Comparison of ENCODE assay signal across 11 cellular contexts in genomic region chr3:189305412-189305811, GRCh38.
A peak's percentile ranks its signal among the peaks of the same experiment; 100 is the strongest.
DNase-seq lines count a peak whose midpoint lies in the region; ATAC-seq, FAIRE-seq and TF ChIP-seq lines count a peak whose summit lies in the region.
"Had no signal": no experiment of that assay in that cellular context is flagged by ENCODE, and none has a peak within 500 bp of the region (broad histone marks: within the 10 kb centered on the region; RNA-seq: fewer than 3 reads in every experiment).

No MANE protein-coding gene starts in this region.

- H3K27me3 ChIP-seq in bronchial epithelial cell (ENCODE audit: control insufficient read depth, insufficient read depth, low read length) (no peaks in the 10 kb centered on the region), gastrocnemius medialis (no peaks in the 10 kb centered on the region)

- H3K9me3 ChIP-seq in gastrocnemius medialis: no peaks in the 10 kb centered on the region

- H3K36me3 Mint-ChIP-seq in activated naive CD8-positive, alpha-beta T cell: peaks cover 2% of the 10 kb centered on the region
- H3K36me3 Mint-ChIP-seq in activated naive CD8-positive, alpha-beta T cell treated with anti-CD3 and anti-CD28 coated beads for 36 hours: no peaks in the 10 kb centered on the region

- H3K27me3 Mint-ChIP-seq in activated naive CD8-positive, alpha-beta T cell: no peaks in the 10 kb centered on the region
- no peaks in the 10 kb centered on the region for H3K27me3 Mint-ChIP-seq in activated naive CD8-positive, alpha-beta T cell treated with anti-CD3 and anti-CD28 coated beads for 36 hours
- H3K27me3 Mint-ChIP-seq: CD4-positive, CD25-positive, alpha-beta regulatory T cell had no signal

- intact Hi-C loops in gastrocnemius medialis (cut with DNase I; ENCODE audit: low total_unique reads): no loop called here

- peak overlapping the region; percentile 39 for H3K4me3 Mint-ChIP-seq in activated naive CD8-positive, alpha-beta T cell
- H3K4me3 Mint-ChIP-seq in activated naive CD8-positive, alpha-beta T cell treated with anti-CD3 and anti-CD28 coated beads for 36 hours: no peak overlapping the region

- H3K9me3 Mint-ChIP-seq in activated naive CD8-positive, alpha-beta T cell (ENCODE audit: low read depth): no peaks in the 10 kb centered on the region
- H3K9me3 Mint-ChIP-seq in activated naive CD8-positive, alpha-beta T cell treated with anti-CD3 and anti-CD28 coated beads for 36 hours: no peaks in the 10 kb centered on the region

- peaks cover 32% of the 10 kb centered on the region for H3K4me1 Mint-ChIP-seq in activated naive CD8-positive, alpha-beta T cell (ENCODE audit: low read depth)
- peaks cover 32% of the 10 kb centered on the region for H3K4me1 Mint-ChIP-seq in activated naive CD8-positive, alpha-beta T cell treated with anti-CD3 and anti-CD28 coated beads for 36 hours

- in situ Hi-C loops in gastrocnemius medialis (cut with MboI; ENCODE audit: low sequenced_read_pairs in 4 of 4): no loop called here

- no peaks in the 10 kb centered on the region for H3K36me3 ChIP-seq in bronchial epithelial cell (ENCODE audit: control insufficient read depth, insufficient read depth, low read length)
- no peaks in the 10 kb centered on the region for H3K36me3 ChIP-seq in gastrocnemius medialis

- peaks cover 8 to 27% of the 10 kb centered on the region in 2 donors for H3K4me1 ChIP-seq in gastrocnemius medialis

- TF ChIP-seq CTCF in bronchial epithelial cell (IDR thresholded peaks at IDR 0.05; ENCODE audit: insufficient read depth, low read length, severe bottlenecking) (no peak), gastrocnemius medialis (IDR thresholded peaks at IDR 0.05 in 4 of 5, conservative IDR thresholded peaks at IDR 0.05 in 1 of 5) (no peak)

- TF ChIP-seq POLR2A in gastrocnemius medialis (IDR thresholded peaks at IDR 0.05): no peak

- no peak for DNase-seq in activated naive CD8-positive, alpha-beta T cell treated with anti-CD3 and anti-CD28 coated beads for 36 hours
- peak; percentile 77 for DNase-seq in bronchial epithelial cell (ENCODE audit: low read depth)
- DNase-seq in gastrocnemius medialis: no peak
- DNase-seq in NCI-H510A (lab: John Stamatoyannopoulos, UW): no peak
- no peak for DNase-seq in DMS79 (lab: John Stamatoyannopoulos, UW)
- no peak for DNase-seq in NCI-H1092 (lab: John Stamatoyannopoulos, UW)
- DNase-seq: NK-92 treated with Interleukin-12 subunit alpha and Interleukin-12 subunit beta, amount 100 ng/mL, for 24 hours; nucleus accumbens had no signal

- ATAC-seq in HG03103 (IDR thresholded peaks at IDR 0.05; ENCODE audit: low read depth, unreplicated experiment) (peak; percentile 50), gastrocnemius medialis (no peak)

- peak overlapping the region; percentile 67 for H3K27ac Mint-ChIP-seq in activated naive CD8-positive, alpha-beta T cell
- no peak overlapping the region for H3K27ac Mint-ChIP-seq in activated naive CD8-positive, alpha-beta T cell treated with anti-CD3 and anti-CD28 coated beads for 36 hours

- FAIRE-seq in bronchial epithelial cell (lab: Jason Lieb, UNC): no peak

- H3K27ac ChIP-seq in gastrocnemius medialis: peak overlapping the region in 1 of 4 donors; percentile 34

- H3K4me3 ChIP-seq in bronchial epithelial cell (ENCODE audit: low read depth, low read length): no peak overlapping the region
- H3K4me3 ChIP-seq in gastrocnemius medialis: no peak overlapping the region
